ENCODE assay signal across 14 cellular contexts in genomic region chr3:107263269-107264021, GRCh38.
A peak's percentile ranks its signal among the peaks of the same experiment; 100 is the strongest.
DNase-seq lines count a peak whose midpoint lies in the region; ATAC-seq and TF ChIP-seq lines count a peak whose summit lies in the region.
"Had no signal": no experiment of that assay in that cellular context is flagged by ENCODE, and none has a peak within 500 bp of the region (broad histone marks: within the 10 kb centered on the region; RNA-seq: fewer than 3 reads in every experiment).

No MANE protein-coding gene starts in this region.

- H3K27me3 ChIP-seq in CD8-positive, alpha-beta memory T cell (ENCODE audit: insufficient read depth, low read length, poor library complexity, severe bottlenecking) = no peaks in the 10 kb centered on the region
- H3K27me3 ChIP-seq in heart left ventricle (no peaks in the 10 kb centered on the region), prostate gland (replicated peaks; ENCODE audit: insufficient read depth) (no peaks in the 10 kb centered on the region), sigmoid colon (no peaks in the 10 kb centered on the region)
- H3K27me3 ChIP-seq: BLaER1 treated with 17β-estradiol and CSF1 and Interleukin-3, amounts not matched to agents 10 nM and 100 nM had no signal

- TF ChIP-seq CTCF in VCaP (conservative IDR thresholded peaks at IDR 0.05) = no peak
- TF ChIP-seq CTCF in heart left ventricle (IDR thresholded peaks at IDR 0.05) = no peak
- no peak for TF ChIP-seq CTCF in prostate gland (IDR thresholded peaks at IDR 0.05)
- TF ChIP-seq CTCF in sigmoid colon (IDR thresholded peaks at IDR 0.05) = no peak

- DNase-seq in CD8-positive, alpha-beta memory T cell = no peak
- DNase-seq in heart left ventricle (no peak), prostate gland (ENCODE audit: low spot score) (no peak), sigmoid colon (no peak)
- DNase-seq in stimulated activated CD4-positive, alpha-beta T cell treated with anti-CD3 and anti-CD28 coated beads, Interleukin-2, amount 100 ng/mL, for 24 hours = no peak
- DNase-seq: activated CD8-positive, alpha-beta T cell treated with anti-CD3 and anti-CD28 coated beads, Interleukin-2, amount 10 ng/mL, durations not matched to agents 7 days and 5 days; anterior cingulate cortex; NCI-H1048; NCI-H748 treated with DMSO at 0.1 percent for 48 hours had no signal

- H3K36me3 Mint-ChIP-seq in CD8-positive, alpha-beta memory T cell = no peaks in the 10 kb centered on the region

- H3K27ac ChIP-seq in CD8-positive, alpha-beta memory T cell (ENCODE audit: low read depth, low read length) = no peak overlapping the region
- H3K27ac ChIP-seq in VCaP (peak overlapping the region; percentile 89), heart left ventricle (peak overlapping the region in 10 of 12 donors; percentile 8 to 63 (median 39)), prostate gland (peak overlapping the region; percentile 38 to 60), sigmoid colon (no peak overlapping the region)
- H3K27ac ChIP-seq: BLaER1 treated with 17β-estradiol and CSF1 and Interleukin-3, amounts not matched to agents 10 nM and 100 nM had no signal

- no peaks in the 10 kb centered on the region for H3K36me3 ChIP-seq in CD8-positive, alpha-beta memory T cell (ENCODE audit: insufficient read depth, low read length)
- no peaks in the 10 kb centered on the region for H3K36me3 ChIP-seq in heart left ventricle
- H3K36me3 ChIP-seq in prostate gland = no peaks in the 10 kb centered on the region
- no peaks in the 10 kb centered on the region for H3K36me3 ChIP-seq in sigmoid colon
- H3K36me3 ChIP-seq: BLaER1 treated with 17β-estradiol and CSF1 and Interleukin-3, amounts not matched to agents 10 nM and 100 nM had no signal

- no peak for TF ChIP-seq EP300 in sigmoid colon (IDR thresholded peaks at IDR 0.05)

- peak overlapping the region in 4 of 7 donors; percentile 6 to 67 (median 32) for H3K4me3 Mint-ChIP-seq in CD8-positive, alpha-beta memory T cell
- H3K4me3 Mint-ChIP-seq: activated CD8-positive, alpha-beta T cell treated with anti-CD3 and anti-CD28 coated beads, Interleukin-2, amount 10 ng/mL, durations not matched to agents 7 days and 5 days had no signal

- peaks cover 3 to 9% (median 6%) of the 10 kb centered on the region in 3 donors for H3K4me1 Mint-ChIP-seq in CD8-positive, alpha-beta memory T cell

- H3K4me1 ChIP-seq in CD8-positive, alpha-beta memory T cell (ENCODE audit: insufficient read depth, low read length) = no peaks in the 10 kb centered on the region
- H3K4me1 ChIP-seq in heart left ventricle (peaks cover 0 to 23% (median 1%) of the 10 kb centered on the region in 12 donors), prostate gland (replicated peaks) (peaks cover 4% of the 10 kb centered on the region), sigmoid colon (no peaks in the 10 kb centered on the region)
- H3K4me1 ChIP-seq: BLaER1 treated with 17β-estradiol and CSF1 and Interleukin-3, amounts not matched to agents 10 nM and 100 nM had no signal

- no peak overlapping the region for H3K27ac Mint-ChIP-seq in CD8-positive, alpha-beta memory T cell
- H3K27ac Mint-ChIP-seq: activated CD8-positive, alpha-beta T cell treated with anti-CD3 and anti-CD28 coated beads, Interleukin-2, amount 10 ng/mL, durations not matched to agents 7 days and 5 days had no signal

- WGBS in heart left ventricle, 4 donors = 58 to 67% (median 63%) methylated on average over 9 of the region's 9 CpGs
- 45% methylated on average over 9 of the region's 9 CpGs for WGBS in prostate gland
- 72 to 75% methylated on average over 9 of the region's 9 CpGs for WGBS in sigmoid colon, 2 donors

- H3K4me3 ChIP-seq in CD8-positive, alpha-beta memory T cell (ENCODE audit: low read length) = no peak overlapping the region
- H3K4me3 ChIP-seq in heart left ventricle (peak overlapping the region in 10 of 12 donors; percentile 2 to 45 (median 30)), prostate gland (no peak overlapping the region), sigmoid colon (peak overlapping the region in 1 of 4 donors; percentile 11)
- H3K4me3 ChIP-seq: BLaER1 treated with 17β-estradiol and CSF1 and Interleukin-3, amounts not matched to agents 10 nM and 100 nM had no signal

- POLR2A ChIA-PET in CD8-positive, alpha-beta memory T cell (lab: Charles Lee) = no interaction called here

- intact Hi-C loops in heart left ventricle (cut with DNase I) = loop anchor here in 1 of 10 donors (10.0 kb wide), 1 partner anchor 261 kb away; the partner anchor contains the start of gene BBX
- intact Hi-C loops in prostate gland (cut with DNase I) = no loop called here
- intact Hi-C loops in sigmoid colon (cut with DNase I) = no loop called here

- TF ChIP-seq POLR2A in heart left ventricle (IDR thresholded peaks at IDR 0.05) (no peak), prostate gland (IDR thresholded peaks at IDR 0.05) (no peak), sigmoid colon (IDR thresholded peaks at IDR 0.05) (no peak)

- H3K9me3 Mint-ChIP-seq in CD8-positive, alpha-beta memory T cell = no peaks in the 10 kb centered on the region

- H3K27me3 Mint-ChIP-seq in CD8-positive, alpha-beta memory T cell = peaks cover 3 to 11% of the 10 kb centered on the region in 2 donors

- CTCF ChIA-PET in CD8-positive, alpha-beta memory T cell (lab: Charles Lee) = interaction anchor here (1.1 kb wide), 1 partner anchor 12 kb away, joined by 3 read pairs; no protein-coding TSS in a partner anchor

- no peaks in the 10 kb centered on the region for H3K9me3 ChIP-seq in CD8-positive, alpha-beta memory T cell (ENCODE audit: low read length)
- H3K9me3 ChIP-seq in heart left ventricle (no peaks in the 10 kb centered on the region), prostate gland (no peaks in the 10 kb centered on the region), sigmoid colon (no peaks in the 10 kb centered on the region)
- H3K9me3 ChIP-seq: BLaER1 treated with 17β-estradiol and CSF1 and Interleukin-3, amounts not matched to agents 10 nM and 100 nM had no signal

- ATAC-seq in heart left ventricle (peak in 2 of 4 donors; percentile 71 to 78), HG02759 (IDR thresholded peaks at IDR 0.05; ENCODE audit: unreplicated experiment) (no peak), GM18517 (IDR thresholded peaks at IDR 0.05; ENCODE audit: unreplicated experiment) (no peak)
- ATAC-seq: activated CD8-positive, alpha-beta T cell treated with anti-CD3 and anti-CD28 coated beads, Interleukin-2, amount 10 ng/mL, durations not matched to agents 7 days and 5 days; left lobe of liver had no signal

Comparison
In these comparisons a context has a peak if more than half of its experiments do, and no peak if none do; other contexts are left out.
1. H3K27ac ChIP-seq: peak in VCaP (single experiment), heart left ventricle (10 of 12) and prostate gland (2 of 2); none in CD8-positive, alpha-beta memory T cell (single experiment) and sigmoid colon (0 of 4).
2. H3K4me3 ChIP-seq: peak in heart left ventricle (10 of 12); none in CD8-positive, alpha-beta memory T cell (single experiment) and prostate gland (0 of 2).